ENCODE assay signal across 18 cellular contexts in the genomic region with DNA sequence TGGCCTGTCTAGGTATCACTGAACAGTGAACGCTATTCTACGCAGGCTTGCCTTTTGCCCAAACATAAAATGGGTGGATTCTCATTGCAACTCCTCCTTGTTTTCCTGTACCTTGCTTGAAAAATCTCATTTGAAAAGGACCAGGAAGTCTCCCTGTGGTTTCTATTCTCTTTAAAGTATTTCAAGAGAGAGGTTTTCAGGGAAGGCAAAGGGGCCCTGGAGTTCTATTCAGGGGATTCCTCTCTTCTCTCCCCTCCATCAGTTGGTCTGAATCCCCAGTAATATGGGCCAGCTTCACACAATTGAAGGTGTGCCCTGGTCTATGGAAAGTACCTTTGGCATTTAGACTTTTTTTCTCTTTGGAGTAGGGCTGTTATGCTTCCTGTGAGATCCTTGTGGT.
DNase-seq lines count a peak whose midpoint lies in the region; ATAC-seq and TF ChIP-seq lines count a peak whose summit lies in the region.
"Had no signal": no experiment of that assay in that cellular context is flagged by ENCODE, and none has a peak within 500 bp of the region (broad histone marks: within the 10 kb centered on the region; RNA-seq: fewer than 3 reads in every experiment).

No MANE protein-coding gene starts in this region.

- H3K36me3 Mint-ChIP-seq in WTC11 (no peaks in the 10 kb centered on the region), neural progenitor cell (no peaks in the 10 kb centered on the region)
- H3K36me3 Mint-ChIP-seq: CD4-positive, CD25-positive, alpha-beta regulatory T cell had no signal

- H3K27me3 ChIP-seq in H7 (ENCODE audit: control insufficient read depth, insufficient read depth, low read length) = no peaks in the 10 kb centered on the region
- H3K27me3 ChIP-seq in neural progenitor cell = no peaks in the 10 kb centered on the region
- peaks cover 96% of the 10 kb centered on the region for H3K27me3 ChIP-seq in PC-3 (ENCODE audit: low read length)
- H3K27me3 ChIP-seq: BLaER1 treated with 17β-estradiol and CSF1 and Interleukin-3, amounts not matched to agents 10 nM and 100 nM had no signal

- no peaks in the 10 kb centered on the region for H3K79me2 ChIP-seq in neural progenitor cell (ENCODE audit: low read depth)
- no peaks in the 10 kb centered on the region for H3K79me2 ChIP-seq in PC-3 (ENCODE audit: low read length)

- 0 out of 2 replicates have a peak, but pooled peaks cover 3% of the 10 kb centered on the region for H3K9me2 ChIP-seq in PC-3 (replicated peaks; ENCODE audit: low read length)

- H3K4me3 Mint-ChIP-seq in WTC11 (no peak overlapping the region), neural progenitor cell (no peak overlapping the region)
- H3K4me3 Mint-ChIP-seq: CD4-positive, CD25-positive, alpha-beta regulatory T cell; HFFc6 had no signal

- H3K4me2 ChIP-seq in neural progenitor cell (no peak overlapping the region), PC-3 (ENCODE audit: low read length) (no peak overlapping the region)
- H3K4me2 ChIP-seq: BLaER1 treated with 17β-estradiol and CSF1 and Interleukin-3, amounts not matched to agents 10 nM and 100 nM had no signal

- ATAC-seq in WTC11 (peak; percentile 89), HG03108 (IDR thresholded peaks at IDR 0.05; ENCODE audit: unreplicated experiment) (no peak), PC-3 (no peak)
- ATAC-seq: K562 had no signal

- H3K4me1 Mint-ChIP-seq in WTC11 (peaks cover 63% of the 10 kb centered on the region), neural progenitor cell (peaks cover 12% of the 10 kb centered on the region)
- H3K4me1 Mint-ChIP-seq: CD4-positive, CD25-positive, alpha-beta regulatory T cell had no signal

- intact Hi-C loops in PC-3 (cut with micrococcal nuclease) = no loop called here

- H3K27ac Mint-ChIP-seq in WTC11 (peak overlapping the region; percentile 70), neural progenitor cell (no peak overlapping the region)
- H3K27ac Mint-ChIP-seq: CD4-positive, CD25-positive, alpha-beta regulatory T cell; HFFc6 had no signal

- H3K9me3 ChIP-seq in neural progenitor cell (ENCODE audit: low read depth) (no peaks in the 10 kb centered on the region), PC-3 (ENCODE audit: low read length) (no peaks in the 10 kb centered on the region)
- H3K9me3 ChIP-seq: BLaER1 treated with 17β-estradiol and CSF1 and Interleukin-3, amounts not matched to agents 10 nM and 100 nM had no signal

- H3K4me1 ChIP-seq in neural progenitor cell (peaks cover 4% of the 10 kb centered on the region), PC-3 (ENCODE audit: insufficient read depth, low read length) (no peaks in the 10 kb centered on the region)
- H3K4me1 ChIP-seq: BLaER1 treated with 17β-estradiol and CSF1 and Interleukin-3, amounts not matched to agents 10 nM and 100 nM had no signal

- POLR2A ChIA-PET in WTC11 (lab: Charles Lee) = no interaction called here
- POLR2A ChIA-PET in PC-3 (lab: Charles Lee; ENCODE audit: unreplicated experiment) = no interaction called here

- no peaks in the 10 kb centered on the region for H3K36me3 ChIP-seq in H7 (replicated peaks; ENCODE audit: control insufficient read depth, insufficient read depth, low read length)
- H3K36me3 ChIP-seq in neural progenitor cell = no peaks in the 10 kb centered on the region
- H3K36me3 ChIP-seq in PC-3 (ENCODE audit: low read depth, low read length) = no peaks in the 10 kb centered on the region
- H3K36me3 ChIP-seq: BLaER1 treated with 17β-estradiol and CSF1 and Interleukin-3, amounts not matched to agents 10 nM and 100 nM had no signal

- H3K9me3 Mint-ChIP-seq in WTC11 (peaks cover 5% of the 10 kb centered on the region; the same call in 1 of the 2 replicates), neural progenitor cell (no peaks in the 10 kb centered on the region)
- H3K9me3 Mint-ChIP-seq: HFFc6 had no signal

- H3K27ac ChIP-seq in neural progenitor cell (no peak overlapping the region), PC-3 (ENCODE audit: low read length) (no peak overlapping the region)
- H3K27ac ChIP-seq: BLaER1 treated with 17β-estradiol and CSF1 and Interleukin-3, amounts not matched to agents 10 nM and 100 nM; GM23248 had no signal

- H3F3A ChIP-seq in neural progenitor cell (ENCODE audit: low read depth) = no peaks in the 10 kb centered on the region
- no peaks in the 10 kb centered on the region for H3F3A ChIP-seq in PC-3 (ENCODE audit: low read length, unreplicated experiment)

- no peak for TF ChIP-seq CTCF in WTC11 (IDR thresholded peaks at IDR 0.05)
- no peak for TF ChIP-seq CTCF in neural progenitor cell (IDR thresholded peaks at IDR 0.05)
- TF ChIP-seq CTCF in PC-3 (conservative IDR thresholded peaks at IDR 0.05; ENCODE audit: low read depth, low read length) = no peak

- no TSS peak for BruUV-seq in PC-3 (replicated peaks; lab: Mats Ljungman, UMichigan)

- DNase-seq in H7 (peak; percentile 23), WTC11 (ENCODE audit: low spot score) (no peak), iPS DF 4.7 (ENCODE audit: extremely low read depth, low spot score) (peak; percentile 49), neural progenitor cell (ENCODE audit: low spot score) (peak; percentile 6), A172 (ENCODE audit: low spot score) (no peak), PC-3 (no peak)
- DNase-seq: 8988T; ACHN; CD4-positive, CD25-positive, alpha-beta regulatory T cell; DMS53; GF-D8; GM23248; HCEC 1CT; HFFc6; Karpas-422 had no signal

- H4K20me1 ChIP-seq in neural progenitor cell (ENCODE audit: low read depth) = no peaks in the 10 kb centered on the region
- no peaks in the 10 kb centered on the region for H4K20me1 ChIP-seq in PC-3 (ENCODE audit: low read length)
- H4K20me1 ChIP-seq: BLaER1 treated with 17β-estradiol and CSF1 and Interleukin-3, amounts not matched to agents 10 nM and 100 nM had no signal

- CTCF ChIA-PET in WTC11 (lab: Charles Lee) (no interaction called here), PC-3 (lab: Charles Lee) (no interaction called here)

- no peak overlapping the region for H3K4me3 ChIP-seq in H7 (ENCODE audit: insufficient read depth, low read depth, low read length)
- H3K4me3 ChIP-seq in neural progenitor cell = no peak overlapping the region
- H3K4me3 ChIP-seq in PC-3 (ENCODE audit: low read length) = no peak overlapping the region
- H3K4me3 ChIP-seq: BLaER1 treated with 17β-estradiol and CSF1 and Interleukin-3, amounts not matched to agents 10 nM and 100 nM; GM23248; K562 had no signal

- no peak overlapping the region for H3K9ac ChIP-seq in neural progenitor cell
- no peak overlapping the region for H3K9ac ChIP-seq in PC-3 (ENCODE audit: low read length)
- H3K9ac ChIP-seq: BLaER1 treated with 17β-estradiol and CSF1 and Interleukin-3, amounts not matched to agents 10 nM and 100 nM; GM23248 had no signal

- H2AFZ ChIP-seq in neural progenitor cell (replicated peaks) = no peak overlapping the region
- H2AFZ ChIP-seq in PC-3 (ENCODE audit: low read length) = no peak overlapping the region
- H2AFZ ChIP-seq: GM23248 had no signal

- H3K27me3 Mint-ChIP-seq in WTC11 (ENCODE audit: low read depth) (no peaks in the 10 kb centered on the region), neural progenitor cell (ENCODE audit: insufficient read depth, low read depth) (peaks cover 4% of the 10 kb centered on the region)
- H3K27me3 Mint-ChIP-seq: CD4-positive, CD25-positive, alpha-beta regulatory T cell had no signal

TF ChIP-seq in WTC11, 78 proteins besides CTCF, POLR2A, EP300 and RAD21:
- TF ChIP-seq, protein P1, sequence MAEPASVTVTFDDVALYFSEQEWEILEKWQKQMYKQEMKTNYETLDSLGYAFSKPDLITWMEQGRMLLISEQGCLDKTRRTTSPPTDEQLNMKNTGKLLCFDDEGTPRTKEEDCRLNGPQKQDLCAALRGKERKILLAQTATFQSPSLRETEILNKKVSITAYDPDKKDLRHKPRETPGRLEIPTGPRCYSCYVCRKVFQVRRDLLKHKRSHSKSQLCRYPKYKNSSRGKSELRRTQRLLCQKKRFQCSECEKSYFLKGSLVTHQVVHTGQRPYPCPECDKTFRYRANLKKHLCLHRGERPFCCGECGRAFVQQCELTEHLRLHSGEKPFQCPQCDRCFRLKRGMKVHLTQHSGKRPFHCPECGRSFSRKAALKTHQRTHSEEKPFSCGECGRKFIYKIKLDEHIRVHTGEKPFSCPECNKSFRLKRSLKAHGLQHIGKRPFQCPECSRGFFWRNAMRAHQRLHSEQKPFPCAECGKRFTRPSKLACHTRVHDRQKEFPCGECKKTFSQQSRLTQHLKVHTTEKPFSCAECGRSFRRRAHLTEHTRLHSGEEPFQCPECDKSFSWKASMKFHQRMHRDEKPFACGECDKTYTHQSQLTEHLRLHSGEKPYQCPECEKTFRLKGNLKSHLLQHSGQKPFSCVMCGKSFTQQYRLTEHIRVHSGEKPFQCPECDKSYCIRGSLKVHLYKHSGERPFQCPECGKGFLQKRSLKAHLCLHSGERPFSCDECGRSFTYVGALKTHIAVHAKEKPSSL (CRISPR knock-in tag; conservative IDR thresholded peaks at IDR 0.05) = no peak
- TF ChIP-seq USF1 (CRISPR knock-in tag; IDR thresholded peaks at IDR 0.05) (no peak), CDX4 (CRISPR knock-in tag; IDR thresholded peaks at IDR 0.05; ENCODE audit: borderline replicate concordance) (no peak), NFYB (CRISPR knock-in tag; conservative IDR thresholded peaks at IDR 0.05; ENCODE audit: low read depth) (no peak), HMGA2 (CRISPR knock-in tag; IDR thresholded peaks at IDR 0.05) (no peak), ERG (CRISPR knock-in tag; IDR thresholded peaks at IDR 0.05) (no peak), ETV6 (CRISPR knock-in tag; IDR thresholded peaks at IDR 0.05) (no peak)

Comparison
In these comparisons a context has a peak if more than half of its experiments do, and no peak if none do; other contexts are left out.
1. DNase-seq: peak in H7 (single experiment), iPS DF 4.7 (single experiment) and neural progenitor cell (single experiment); none in WTC11 (single experiment), A172 (single experiment) and PC-3 (single experiment).